In genomic region chr9:128621730-128622455, GRCh38 we compare ENCODE assay signal across 14 cellular contexts. TPM values are rescaled to one million over a fixed set of nuclear protein-coding genes. Genes with fewer than 3 reads are reported as not detected.
DNase-seq lines count a peak whose midpoint lies in the region; ATAC-seq, FAIRE-seq and TF ChIP-seq lines count a peak whose summit lies in the region.
"Had no signal": no experiment of that assay in that cellular context is flagged by ENCODE, and none has a peak within 500 bp of the region (broad histone marks: within the 10 kb centered on the region; RNA-seq: fewer than 3 reads in every experiment).

No MANE protein-coding gene starts in this region.

- H3K4me3 ChIP-seq in HEK293 (ENCODE audit: low read depth, low read length), result no peak overlapping the region
- H3K4me3 ChIP-seq in astrocyte (ENCODE audit: insufficient read depth, low read depth, low read length), result no peak overlapping the region
- H3K4me3 ChIP-seq in ovary, result no peak overlapping the region

- H3K27me3 ChIP-seq in astrocyte (ENCODE audit: insufficient read depth, low read length) (no peaks in the 10 kb centered on the region), ovary (no peaks in the 10 kb centered on the region)

- no peak for FAIRE-seq in astrocyte (lab: Jason Lieb, UNC)
- FAIRE-seq: H54 had no signal

- no peaks in the 10 kb centered on the region for H3K9me3 Mint-ChIP-seq in astrocyte (ENCODE audit: unreplicated experiment)
- H3K9me3 Mint-ChIP-seq: CD8-positive, alpha-beta T cell; IgD-negative memory B cell had no signal

- TF ChIP-seq CTCF in HEK293 (tag by site-specific recombination; IDR thresholded peaks at IDR 0.05), result no peak
- TF ChIP-seq CTCF in astrocyte (IDR thresholded peaks at IDR 0.05; ENCODE audit: insufficient read depth, low read depth, low read length), result no peak
- TF ChIP-seq CTCF in ovary (IDR thresholded peaks at IDR 0.05), result no peak

- H2AFZ ChIP-seq in astrocyte (ENCODE audit: low read depth, low read length), result no peak overlapping the region

- POLR2A ChIA-PET in HEK293 (lab: Yijun Ruan, JAX), result interaction anchor here (0.6 to 1.4 kb wide), 2 partner anchors 14 to 327 kb away, joined by 3 to 5 read pairs; no protein-coding TSS in a partner anchor

- WGBS in ovary, 3 donors, result 45 to 53% (median 47%) methylated on average over 14 of the region's 14 CpGs

- no peak for TF ChIP-seq EP300 in ovary (IDR thresholded peaks at IDR 0.05)

- no peak overlapping the region for H3K4me3 Mint-ChIP-seq in astrocyte (ENCODE audit: unreplicated experiment)
- H3K4me3 Mint-ChIP-seq: CD8-positive, alpha-beta T cell had no signal

- no peak overlapping the region for H3K27ac ChIP-seq in HEK293 (ENCODE audit: extremely low read depth, low read depth, low read length)
- H3K27ac ChIP-seq in astrocyte (ENCODE audit: low read depth, low read length), result no peak overlapping the region
- no peak overlapping the region for H3K27ac ChIP-seq in ovary

- H4K20me1 ChIP-seq in astrocyte (ENCODE audit: insufficient read depth, low read length), result peaks cover 65% of the 10 kb centered on the region

- peak overlapping the region; percentile 53 for H3K27ac Mint-ChIP-seq in astrocyte (ENCODE audit: unreplicated experiment)
- H3K27ac Mint-ChIP-seq: CD8-positive, alpha-beta T cell; IgD-negative memory B cell had no signal

- no peak overlapping the region for H3K9ac ChIP-seq in astrocyte (ENCODE audit: low read length)

- H3K36me3 Mint-ChIP-seq in astrocyte (ENCODE audit: low read depth, unreplicated experiment), result peaks cover 38% of the 10 kb centered on the region

- no peaks in the 10 kb centered on the region for H3K4me1 ChIP-seq in HEK293 (ENCODE audit: control insufficient read depth, insufficient read depth, low read length)
- no peaks in the 10 kb centered on the region for H3K4me1 ChIP-seq in astrocyte (ENCODE audit: insufficient read depth, low read length)
- peaks cover 13% of the 10 kb centered on the region for H3K4me1 ChIP-seq in ovary (ENCODE audit: insufficient read depth)

- DNase-seq in DMS79 treated with DMSO at 0.1 percent for 48 hours (lab: John Stamatoyannopoulos, UW) (peak; percentile 23), astrocyte (ENCODE audit: low read depth) (no peak), head of caudate nucleus (peak in 28 of 42 donors; percentile 31 to 77 (median 54)), ovary (no peak), COLO668 (lab: John Stamatoyannopoulos, UW; ENCODE audit: unreplicated experiment) (no peak)
- DNase-seq: CD8-positive, alpha-beta T cell; NCI-H1436 treated with DMSO at 0.1 percent for 48 hours; NCI-H2107; NCI-H774 had no signal

- intact Hi-C loops in head of caudate nucleus (cut with DNase I), result no loop called here
- intact Hi-C loops in ovary (cut with DNase I), result no loop called here

- H3K9me3 ChIP-seq in HEK293 (ENCODE audit: control insufficient read depth, insufficient read depth, low read depth, low read length) (no peaks in the 10 kb centered on the region), astrocyte (ENCODE audit: insufficient read depth, low read depth, low read length) (no peaks in the 10 kb centered on the region), ovary (no peaks in the 10 kb centered on the region)

- CTCF ChIA-PET in HEK293 (lab: Yijun Ruan, JAX), result interaction anchor here (0.6 to 1.2 kb wide), 4 partner anchors 13 to 183 kb away, joined by 3 read pairs; no protein-coding TSS in a partner anchor

- peaks cover 12 to 85% of the 10 kb centered on the region in 2 experiments for H3K36me3 ChIP-seq in HEK293 (ENCODE audit: control insufficient read depth in 2 of 2, insufficient read depth in 1 of 2, low read length in 2 of 2)
- H3K36me3 ChIP-seq in astrocyte (ENCODE audit: insufficient read depth, low read length), result peaks cover 76% of the 10 kb centered on the region
- no peaks in the 10 kb centered on the region for H3K36me3 ChIP-seq in ovary

- no peaks in the 10 kb centered on the region for H3K27me3 Mint-ChIP-seq in astrocyte (ENCODE audit: low read depth, unreplicated experiment)
- H3K27me3 Mint-ChIP-seq: IgD-negative memory B cell had no signal

- no peak overlapping the region for H3K4me2 ChIP-seq in astrocyte (ENCODE audit: low read length)

- H3K4me1 Mint-ChIP-seq in astrocyte (ENCODE audit: low read depth, unreplicated experiment), result no peaks in the 10 kb centered on the region
- H3K4me1 Mint-ChIP-seq: IgD-negative memory B cell had no signal

- ATAC-seq in HG02885 (IDR thresholded peaks at IDR 0.05; ENCODE audit: poor library complexity, unreplicated experiment), result no peak
- ATAC-seq: CD8-positive, alpha-beta T cell; Right ventricle myocardium inferior had no signal

- H3K79me2 ChIP-seq in astrocyte (ENCODE audit: insufficient read depth, low read length), result no peaks in the 10 kb centered on the region

- no peak for TF ChIP-seq POLR2A in ovary (IDR thresholded peaks at IDR 0.05)

TF ChIP-seq in HEK293, 187 proteins besides CTCF, POLR2A, EP300 and RAD21:
- peak; percentile 83 for TF ChIP-seq ZNF362 (tag by site-specific recombination; IDR thresholded peaks at IDR 0.05)
- no peak for TF ChIP-seq ATF2 (tag by site-specific recombination; IDR thresholded peaks at IDR 0.05; ENCODE audit: low read depth)

RNA-seq across cellular contexts. Expression of gene DYNC2I2, which starts 34.8 kb away (rescaled TPM):
- total RNA-seq in astrocyte (19.5 and 20.6 TPM in 2 replicates), ovary (10 to 100 TPM; 17.7 to 87.5 (median 25.8) TPM)
- polyA plus RNA-seq in ovary, result 10 to 100 TPM in 1 of 2 donors, 1 to 10 TPM in 1; 2.0 to 28.0 TPM

Comparison
In these comparisons a context has a peak if more than half of its experiments do, and no peak if none do; other contexts are left out.
1. DNase-seq: peak in DMS79 treated with DMSO at 0.1 percent for 48 hours (single experiment) and head of caudate nucleus (28 of 42); none in astrocyte (single experiment), ovary (0 of 5) and COLO668 (single experiment).